Comparison of ENCODE assay signal across 16 cellular contexts in genomic region chr1:187648091-187648490, GRCh38.
DNase-seq lines count a peak whose midpoint lies in the region; ATAC-seq and TF ChIP-seq lines count a peak whose summit lies in the region.
"Had no signal": no experiment of that assay in that cellular context is flagged by ENCODE, and none has a peak within 500 bp of the region (broad histone marks: within the 10 kb centered on the region; RNA-seq: fewer than 3 reads in every experiment).

No MANE protein-coding gene starts in this region.

- no peaks in the 10 kb centered on the region for H3K9me2 ChIP-seq in Karpas-422 (replicated peaks; ENCODE audit: insufficient read depth, low read length)

- dilution Hi-C loops in mammary epithelial cell (cut with HindIII; ENCODE audit: low sequenced_read_pairs) = no loop called here

- H3K9me3 ChIP-seq in Karpas-422 (ENCODE audit: low read length) (no peaks in the 10 kb centered on the region), mammary epithelial cell (replicated peaks; ENCODE audit: insufficient read depth, low read length) (no peaks in the 10 kb centered on the region), smooth muscle cell (replicated peaks; ENCODE audit: low read depth) (no peaks in the 10 kb centered on the region)

- H2AFZ ChIP-seq in Karpas-422 (ENCODE audit: low read length) = peak overlapping the region; percentile 43; the same call in 1 of the 2 replicates
- H2AFZ ChIP-seq in mammary epithelial cell (ENCODE audit: low read depth, low read length) = peak overlapping the region; percentile 8
- peak overlapping the region; percentile 60 for H2AFZ ChIP-seq in smooth muscle cell (ENCODE audit: low read depth)
- H2AFZ ChIP-seq: GM23248 had no signal

- 80% methylated on average over 2 of the region's 2 CpGs for WGBS in mammary epithelial cell (ENCODE audit: low coverage, missing lambda C conversion rate)
- 87% methylated on average over 2 of the region's 2 CpGs for WGBS in smooth muscle cell (ENCODE audit: low lambda C conversion rate)

- H3F3A ChIP-seq in smooth muscle cell (ENCODE audit: low read depth) = no peaks in the 10 kb centered on the region

- H3K27ac ChIP-seq in C4-2B = peak overlapping the region; percentile 59
- no peak overlapping the region for H3K27ac ChIP-seq in Karpas-422 (ENCODE audit: low read length)
- H3K27ac ChIP-seq in mammary epithelial cell (ENCODE audit: insufficient read depth, low read depth, low read length) = no peak overlapping the region
- H3K27ac ChIP-seq in smooth muscle cell (ENCODE audit: low read depth) = no peak overlapping the region
- H3K27ac ChIP-seq: GM23248, HL-60 had no signal

- H3K9me3 Mint-ChIP-seq in stimulated activated naive B cell treated with anti-CD40 and anti-IgM and Interleukin-4, amounts not matched to agents 10 μg/mL and 1 μg/mL and 100 μg/mL, for 72 hours = peaks cover 0 to under 1% of the 10 kb centered on the region in 2 donors
- H3K9me3 Mint-ChIP-seq: CD8-positive, alpha-beta T cell had no signal

- H3K4me3 ChIP-seq in Karpas-422 (ENCODE audit: low read length) (no peak overlapping the region), mammary epithelial cell (replicated peaks in 1 of 3; ENCODE audit: insufficient read depth in 1 of 3, low read depth in 2 of 3, low read length in 3 of 3) (no peak overlapping the region), smooth muscle cell (no peak overlapping the region)
- H3K4me3 ChIP-seq: GM23248, K562 had no signal

- intact Hi-C loops in mammary epithelial cell (cut with micrococcal nuclease) = no loop called here

- no peaks in the 10 kb centered on the region for H3K27me3 Mint-ChIP-seq in stimulated activated naive B cell treated with anti-CD40 and anti-IgM and Interleukin-4, amounts not matched to agents 10 μg/mL and 1 μg/mL and 100 μg/mL, for 72 hours
- H3K27me3 Mint-ChIP-seq: B cell had no signal

- no peaks in the 10 kb centered on the region for H3K36me3 ChIP-seq in Karpas-422 (ENCODE audit: insufficient read depth, low read length)
- H3K36me3 ChIP-seq in mammary epithelial cell (ENCODE audit: insufficient read depth, low read length) = no peaks in the 10 kb centered on the region
- no peaks in the 10 kb centered on the region for H3K36me3 ChIP-seq in smooth muscle cell (ENCODE audit: low read depth)

- no TSS peak for BruUV-seq in mammary epithelial cell (replicated peaks; lab: Mats Ljungman, UMichigan)

- H3K27me3 ChIP-seq in Karpas-422 (ENCODE audit: low read length) = no peaks in the 10 kb centered on the region
- H3K27me3 ChIP-seq in mammary epithelial cell (ENCODE audit: insufficient read depth, low read length) = no peaks in the 10 kb centered on the region
- no peaks in the 10 kb centered on the region for H3K27me3 ChIP-seq in smooth muscle cell (ENCODE audit: low read depth)

- H3K79me2 ChIP-seq in Karpas-422 (ENCODE audit: low read length) = no peaks in the 10 kb centered on the region
- H3K79me2 ChIP-seq in mammary epithelial cell (ENCODE audit: insufficient read depth, low read length) = no peaks in the 10 kb centered on the region
- peaks cover 15% of the 10 kb centered on the region for H3K79me2 ChIP-seq in smooth muscle cell (ENCODE audit: low read depth)

- no peak overlapping the region for H3K4me3 Mint-ChIP-seq in stimulated activated naive B cell treated with anti-CD40 and anti-IgM and Interleukin-4, amounts not matched to agents 10 μg/mL and 1 μg/mL and 100 μg/mL, for 72 hours
- H3K4me3 Mint-ChIP-seq: B cell; CD8-positive, alpha-beta T cell had no signal

- DNase-seq in Karpas-422 (no peak), mammary epithelial cell (peak; percentile 22), smooth muscle cell (lab: John Stamatoyannopoulos, UW; ENCODE audit: unreplicated experiment) (no peak), DMS79 treated with DMSO at 0.1 percent for 48 hours (lab: John Stamatoyannopoulos, UW) (no peak), NCI-H526 (lab: John Stamatoyannopoulos, UW) (no peak)
- DNase-seq in stimulated activated naive B cell treated with anti-CD40 and anti-IgM and Interleukin-4, amounts not matched to agents 10 μg/mL and 1 μg/mL and 100 μg/mL, for 72 hours = no peak
- DNase-seq: C1 segment of cervical spinal cord; CD8-positive, alpha-beta T cell; COR-L47; GF-D8; GM23248; H7 had no signal

- H3K27ac Mint-ChIP-seq in stimulated activated naive B cell treated with anti-CD40 and anti-IgM and Interleukin-4, amounts not matched to agents 10 μg/mL and 1 μg/mL and 100 μg/mL, for 72 hours = no peak overlapping the region
- H3K27ac Mint-ChIP-seq: B cell; CD8-positive, alpha-beta T cell had no signal

- no peak for TF ChIP-seq CTCF in C4-2B (conservative IDR thresholded peaks at IDR 0.05)
- no peak for TF ChIP-seq CTCF in mammary epithelial cell (conservative IDR thresholded peaks at IDR 0.05 in 1 of 2, IDR thresholded peaks at IDR 0.05 in 1 of 2; ENCODE audit: extremely low read depth in 1 of 2, insufficient read depth in 1 of 2, low read depth in 1 of 2, low read length in 2 of 2)
- no peak for TF ChIP-seq CTCF in smooth muscle cell (IDR thresholded peaks at IDR 0.05; ENCODE audit: borderline replicate concordance, insufficient read depth, poor library complexity, severe bottlenecking)

- H3K36me3 Mint-ChIP-seq in stimulated activated naive B cell treated with anti-CD40 and anti-IgM and Interleukin-4, amounts not matched to agents 10 μg/mL and 1 μg/mL and 100 μg/mL, for 72 hours = no peaks in the 10 kb centered on the region
- H3K36me3 Mint-ChIP-seq: CD8-positive, alpha-beta T cell had no signal

- in situ Hi-C loops in mammary epithelial cell (cut with MboI; ENCODE audit: low sequenced_read_pairs in 2 of 2) = no loop called here

- no peaks in the 10 kb centered on the region for H4K20me1 ChIP-seq in Karpas-422 (ENCODE audit: insufficient read depth, low read depth, low read length)
- no peaks in the 10 kb centered on the region for H4K20me1 ChIP-seq in mammary epithelial cell (ENCODE audit: insufficient read depth, low read length)
- no peaks in the 10 kb centered on the region for H4K20me1 ChIP-seq in smooth muscle cell (ENCODE audit: low read depth)

- H3K9ac ChIP-seq in Karpas-422 (ENCODE audit: low read length) (no peak overlapping the region), mammary epithelial cell (ENCODE audit: insufficient read depth, low read length) (no peak overlapping the region), smooth muscle cell (ENCODE audit: low read depth) (no peak overlapping the region)
- H3K9ac ChIP-seq: GM23248 had no signal

- ATAC-seq in stimulated activated naive B cell treated with anti-CD40 and anti-IgM and Interleukin-4, amounts not matched to agents 10 μg/mL and 1 μg/mL and 100 μg/mL, for 72 hours (replicated peaks) = no peak
- ATAC-seq: CD8-positive, alpha-beta T cell; K562 had no signal

- H3K4me1 Mint-ChIP-seq in stimulated activated naive B cell treated with anti-CD40 and anti-IgM and Interleukin-4, amounts not matched to agents 10 μg/mL and 1 μg/mL and 100 μg/mL, for 72 hours = no peaks in the 10 kb centered on the region
- H3K4me1 Mint-ChIP-seq: B cell had no signal

- H3K4me2 ChIP-seq in Karpas-422 (ENCODE audit: low read depth, low read length, poor library complexity, severe bottlenecking) (no peak overlapping the region), mammary epithelial cell (ENCODE audit: insufficient read depth, low read depth, low read length) (no peak overlapping the region), smooth muscle cell (no peak overlapping the region)

- H3K4me1 ChIP-seq in Karpas-422 (ENCODE audit: low read length) = no peaks in the 10 kb centered on the region
- no peaks in the 10 kb centered on the region for H3K4me1 ChIP-seq in mammary epithelial cell (ENCODE audit: insufficient read depth, low read length)
- no peaks in the 10 kb centered on the region for H3K4me1 ChIP-seq in smooth muscle cell (ENCODE audit: low read depth)

- CTCF ChIA-PET in mammary epithelial cell (lab: Charles Lee; ENCODE audit: low non-redundant PET) = no interaction called here

Comparison
In these comparisons a context has a peak if more than half of its experiments do, and no peak if none do; other contexts are left out.
1. H2AFZ ChIP-seq: peak in every context shown above with its lines; median percentile 60 in smooth muscle cell; 43 in Karpas-422; 8 in mammary epithelial cell.